In genomic region chr7:120675076-120675475, GRCh38 we compare ENCODE assay signal across 33 cellular contexts.
"Had no signal": no experiment of that assay in that cellular context is flagged by ENCODE, and none has a peak within 500 bp of the region (broad histone marks: within the 10 kb centered on the region; RNA-seq: fewer than 3 reads in every experiment).

No MANE protein-coding gene starts in this region.

- H3K4me3 ChIP-seq: body of pancreas, breast epithelium had no signal

- H3K27me3 ChIP-seq: body of pancreas, brain microvascular endothelial cell, breast epithelium had no signal

- DNase-seq: activated B cell treated with CpG ODN at 0.5 μM for 24 hours; activated CD4-positive, alpha-beta memory T cell treated with anti-CD3 and anti-CD28 coated beads for 36 hours; activated CD4-positive, alpha-beta T cell treated with anti-CD3 and anti-CD28 coated beads for 4 hours; activated CD4-positive, alpha-beta T cell treated with anti-CD3 and anti-CD28 coated beads, Interleukin-2, amount 10 ng/mL, durations not matched to agents 24 days and 14 days; activated CD4-positive, alpha-beta T cell treated with anti-CD3 and anti-CD28 coated beads, Interleukin-2, amount 50 U/mL, for 1 hour; activated CD4-positive, alpha-beta T cell treated with anti-CD3 and anti-CD28 coated beads, Interleukin-2, amount 50 U/mL, for 4 hours; activated CD4-positive, CD25-positive, alpha-beta regulatory T cell treated with anti-CD3 and anti-CD28 coated beads, Interleukin-2, amount 50 U/mL, for 72 hours; activated CD8-positive, alpha-beta memory T cell treated with anti-CD3 and anti-CD28 coated beads, Interleukin-2, amount 50 U/mL, for 4 hours; activated CD8-positive, alpha-beta T cell treated with anti-CD3 and anti-CD28 coated beads for 36 hours; activated effector memory CD4-positive, alpha-beta T cell treated with Interleukin-2 at 50 U/mL for 16 hours; activated gamma-delta T cell; activated naive CD4-positive, alpha-beta T cell treated with anti-CD3 and anti-CD28 coated beads, Interleukin-2, amount 10 ng/mL, durations not matched to agents 7 days and 5 days; activated naive CD4-positive, alpha-beta T cell treated with Interleukin-2 at 50 U/mL for 16 hours; activated naive CD8-positive, alpha-beta T cell treated with anti-CD3 and anti-CD28 coated beads, Interleukin-2, amount 10 ng/mL, durations not matched to agents 7 days and 5 days; activated naive CD8-positive, alpha-beta T cell treated with anti-CD3 and anti-CD28 coated beads, Interleukin-2, amount 50 U/mL, for 24 hours; activated T-cell treated with anti-CD3 and anti-CD28 coated beads, Interleukin-2, amount 50 U/mL, for 24 hours; activated T-cell treated with anti-CD3 and anti-CD28 coated beads, Interleukin-2, amount 50 U/mL, for 48 hours; amygdala; anterior cingulate cortex; body of pancreas; brain microvascular endothelial cell; central memory CD4-positive, alpha-beta T cell; SW 1271; T-helper 1 cell; T-helper 2 cell; T-helper 9 cell had no signal

- H3K36me3 Mint-ChIP-seq: activated CD4-positive, alpha-beta memory T cell treated with anti-CD3 and anti-CD28 coated beads for 36 hours; activated naive CD4-positive, alpha-beta T cell treated with anti-CD3 and anti-CD28 coated beads, Interleukin-2, amount 10 ng/mL, durations not matched to agents 7 days and 5 days; activated naive CD4-positive, alpha-beta T cell treated with anti-CD3 and anti-CD28 coated beads, Interleukin-2, amount 50 U/mL, for 24 hours; activated naive CD8-positive, alpha-beta T cell; activated naive CD8-positive, alpha-beta T cell treated with anti-CD3 and anti-CD28 coated beads, Interleukin-2, amount 10 ng/mL, durations not matched to agents 7 days and 5 days had no signal

- H3K27ac ChIP-seq: body of pancreas, brain microvascular endothelial cell, breast epithelium, VCaP had no signal

- H3K9me3 Mint-ChIP-seq: activated B cell treated with CpG ODN at 0.5 μM for 24 hours; activated CD4-positive, alpha-beta memory T cell treated with anti-CD3 and anti-CD28 coated beads for 36 hours; activated CD4-positive, alpha-beta T cell treated with anti-CD3 and anti-CD28 coated beads, Interleukin-2, amount 10 ng/mL, durations not matched to agents 24 days and 14 days; activated CD8-positive, alpha-beta T cell treated with anti-CD3 and anti-CD28 coated beads for 36 hours; activated T-cell treated with anti-CD3 and anti-CD28 coated beads, Interleukin-2, amount 50 U/mL, for 24 hours; activated T-helper 2 cell treated with anti-CD3 and anti-CD28 coated beads, Interferon-gamma antibody, Interleukin-2, Interleukin-4, amounts not matched to agents 10 μg/mL and 5 μg/mL and 100 μg/mL, durations not matched to agents 14 hours and 24 hours and 36 hours; T-helper 1 cell treated with Interleukin-12 subunit alpha and Interleukin-12 subunit beta and Interleukin-4 antibody, amounts not matched to agents 30 μg/mL and 1 μg/mL, for 36 hours; T-helper 2 cell treated with Interferon-gamma antibody and Interleukin-4, amounts not matched to agents 5 μg/mL and 100 μg/mL, for 36 hours had no signal

- H3K36me3 ChIP-seq: brain microvascular endothelial cell, breast epithelium had no signal

- H3K4me3 Mint-ChIP-seq: activated B cell treated with CpG ODN at 0.5 μM for 24 hours; activated CD4-positive, alpha-beta memory T cell treated with anti-CD3 and anti-CD28 coated beads for 36 hours; activated CD4-positive, alpha-beta T cell treated with anti-CD3 and anti-CD28 coated beads, Interleukin-2, amount 10 ng/mL, durations not matched to agents 24 days and 14 days; activated CD8-positive, alpha-beta T cell treated with anti-CD3 and anti-CD28 coated beads for 36 hours; activated naive CD4-positive, alpha-beta T cell treated with anti-CD3 and anti-CD28 coated beads, Interleukin-2, amount 10 ng/mL, durations not matched to agents 7 days and 5 days; activated naive CD4-positive, alpha-beta T cell treated with anti-CD3 and anti-CD28 coated beads, Interleukin-2, amount 50 U/mL, for 24 hours; activated naive CD8-positive, alpha-beta T cell; activated naive CD8-positive, alpha-beta T cell treated with anti-CD3 and anti-CD28 coated beads, Interleukin-2, amount 10 ng/mL, durations not matched to agents 7 days and 5 days; activated naive CD8-positive, alpha-beta T cell treated with anti-CD3 and anti-CD28 coated beads, Interleukin-2, amount 50 U/mL, for 24 hours; activated T-cell treated with anti-CD3 and anti-CD28 coated beads, Interleukin-2, amount 50 U/mL, for 24 hours; T-helper 1 cell treated with Interleukin-12 subunit alpha and Interleukin-12 subunit beta and Interleukin-4 antibody, amounts not matched to agents 30 μg/mL and 1 μg/mL, for 36 hours; T-helper 2 cell treated with Interferon-gamma antibody and Interleukin-4, amounts not matched to agents 5 μg/mL and 100 μg/mL, for 36 hours had no signal

- H3K4me1 ChIP-seq: body of pancreas, breast epithelium had no signal

- H3K9me3 ChIP-seq: body of pancreas, breast epithelium had no signal

- H3K27me3 Mint-ChIP-seq: activated CD4-positive, alpha-beta memory T cell treated with anti-CD3 and anti-CD28 coated beads for 36 hours; activated CD4-positive, alpha-beta T cell treated with anti-CD3 and anti-CD28 coated beads, Interleukin-2, amount 10 ng/mL, durations not matched to agents 24 days and 14 days; activated CD8-positive, alpha-beta T cell treated with anti-CD3 and anti-CD28 coated beads for 36 hours; activated naive CD4-positive, alpha-beta T cell treated with anti-CD3 and anti-CD28 coated beads, Interleukin-2, amount 10 ng/mL, durations not matched to agents 7 days and 5 days; activated naive CD4-positive, alpha-beta T cell treated with anti-CD3 and anti-CD28 coated beads, Interleukin-2, amount 50 U/mL, for 24 hours; activated naive CD8-positive, alpha-beta T cell; activated naive CD8-positive, alpha-beta T cell treated with anti-CD3 and anti-CD28 coated beads, Interleukin-2, amount 10 ng/mL, durations not matched to agents 7 days and 5 days; activated naive CD8-positive, alpha-beta T cell treated with anti-CD3 and anti-CD28 coated beads, Interleukin-2, amount 50 U/mL, for 24 hours; activated T-cell treated with anti-CD3 and anti-CD28 coated beads, Interleukin-2, amount 50 U/mL, for 24 hours had no signal

- H3K27ac Mint-ChIP-seq: activated B cell treated with CpG ODN at 0.5 μM for 24 hours; activated CD4-positive, alpha-beta memory T cell treated with anti-CD3 and anti-CD28 coated beads for 36 hours; activated CD4-positive, alpha-beta T cell treated with anti-CD3 and anti-CD28 coated beads, Interleukin-2, amount 10 ng/mL, durations not matched to agents 24 days and 14 days; activated CD8-positive, alpha-beta T cell treated with anti-CD3 and anti-CD28 coated beads for 36 hours; activated naive CD4-positive, alpha-beta T cell treated with anti-CD3 and anti-CD28 coated beads, Interleukin-2, amount 10 ng/mL, durations not matched to agents 7 days and 5 days; activated naive CD4-positive, alpha-beta T cell treated with anti-CD3 and anti-CD28 coated beads, Interleukin-2, amount 50 U/mL, for 24 hours; activated naive CD8-positive, alpha-beta T cell; activated naive CD8-positive, alpha-beta T cell treated with anti-CD3 and anti-CD28 coated beads, Interleukin-2, amount 10 ng/mL, durations not matched to agents 7 days and 5 days; activated naive CD8-positive, alpha-beta T cell treated with anti-CD3 and anti-CD28 coated beads, Interleukin-2, amount 50 U/mL, for 24 hours; activated T-cell treated with anti-CD3 and anti-CD28 coated beads, Interleukin-2, amount 50 U/mL, for 24 hours; activated T-helper 2 cell treated with anti-CD3 and anti-CD28 coated beads, Interferon-gamma antibody, Interleukin-2, Interleukin-4, amounts not matched to agents 10 μg/mL and 5 μg/mL and 100 μg/mL, durations not matched to agents 14 hours and 24 hours and 36 hours; T-helper 1 cell treated with Interleukin-12 subunit alpha and Interleukin-12 subunit beta and Interleukin-4 antibody, amounts not matched to agents 30 μg/mL and 1 μg/mL, for 36 hours; T-helper 2 cell treated with Interferon-gamma antibody and Interleukin-4, amounts not matched to agents 5 μg/mL and 100 μg/mL, for 36 hours had no signal

- H3K4me1 Mint-ChIP-seq: activated B cell treated with CpG ODN at 0.5 μM for 24 hours; activated CD4-positive, alpha-beta T cell treated with anti-CD3 and anti-CD28 coated beads, Interleukin-2, amount 10 ng/mL, durations not matched to agents 24 days and 14 days; activated naive CD4-positive, alpha-beta T cell treated with anti-CD3 and anti-CD28 coated beads, Interleukin-2, amount 10 ng/mL, durations not matched to agents 7 days and 5 days; activated naive CD4-positive, alpha-beta T cell treated with anti-CD3 and anti-CD28 coated beads, Interleukin-2, amount 50 U/mL, for 24 hours; activated naive CD8-positive, alpha-beta T cell treated with anti-CD3 and anti-CD28 coated beads, Interleukin-2, amount 10 ng/mL, durations not matched to agents 7 days and 5 days; activated naive CD8-positive, alpha-beta T cell treated with anti-CD3 and anti-CD28 coated beads, Interleukin-2, amount 50 U/mL, for 24 hours had no signal
